Comparison of ENCODE assay signal across 12 cellular contexts in the genomic region with DNA sequence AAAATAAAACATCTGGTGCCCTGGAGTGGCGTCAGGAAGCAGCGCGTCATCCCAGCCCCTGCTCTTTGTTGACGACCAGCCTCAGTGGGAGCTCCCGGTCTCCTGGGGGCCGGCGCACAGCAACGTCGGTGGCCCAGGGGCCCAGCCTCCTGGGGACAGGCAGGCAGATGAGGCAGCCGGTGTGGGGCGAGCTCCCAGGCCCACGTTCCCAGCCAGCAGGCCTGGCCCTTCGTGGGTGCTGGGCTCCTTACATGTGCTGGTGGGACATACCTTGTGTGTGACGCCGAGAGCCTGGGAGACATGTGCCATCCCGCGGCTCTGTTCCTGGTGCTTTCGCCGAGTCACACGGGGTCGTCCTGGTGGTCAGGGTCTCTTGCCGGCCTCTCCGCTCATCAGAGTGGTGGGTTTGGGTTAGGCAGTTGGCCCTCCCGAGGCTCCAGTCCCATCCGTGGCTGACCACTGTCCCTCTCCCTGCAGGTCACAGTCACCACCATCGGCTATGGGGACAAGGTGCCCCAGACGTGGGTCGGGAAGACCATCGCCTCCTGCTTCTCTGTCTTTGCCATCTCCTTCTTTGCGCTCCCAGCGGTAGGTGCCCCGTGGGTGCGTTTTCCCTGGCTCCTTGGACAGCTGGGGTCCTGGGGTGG.
DNase-seq lines count a peak whose midpoint lies in the region; ATAC-seq and TF ChIP-seq lines count a peak whose summit lies in the region.
"Had no signal": no experiment of that assay in that cellular context is flagged by ENCODE, and none has a peak within 500 bp of the region (broad histone marks: within the 10 kb centered on the region; RNA-seq: fewer than 3 reads in every experiment).

No MANE protein-coding gene starts in this region.

- H3K23me2 ChIP-seq in H9 (ENCODE audit: insufficient read length, low read depth, low read length, poor library complexity, severe bottlenecking), result no peaks in the 10 kb centered on the region

- H3K56ac ChIP-seq in H9 (ENCODE audit: insufficient read length, low read depth, low read length), result no peak overlapping the region

- H2BK120ac ChIP-seq in H9 (ENCODE audit: low read depth, low read length, poor library complexity, severe bottlenecking), result no peak overlapping the region

- H3K4ac ChIP-seq in H9 (ENCODE audit: low read depth, low read length), result no peak overlapping the region

- no peak overlapping the region for H3T11ph ChIP-seq in H9 (ENCODE audit: low read length)

- H3K4me1 Mint-ChIP-seq in H9, result peaks cover 2 to 3% of the 10 kb centered on the region in 2 experiments; a peak in 1 of 4 replicates

- H3K9ac ChIP-seq in H9 (ENCODE audit: extremely low read depth, insufficient read length, low read length), result no peak overlapping the region
- H3K9ac ChIP-seq: parathyroid adenoma had no signal

- H2BK15ac ChIP-seq in H9 (ENCODE audit: low read depth, low read length), result no peak overlapping the region

- no peaks in the 10 kb centered on the region for H3K79me1 ChIP-seq in H9 (ENCODE audit: insufficient read depth, low read depth, low read length, poor library complexity, severe bottlenecking)

- H3K14ac ChIP-seq in H9 (ENCODE audit: insufficient read depth, low read length), result no peak overlapping the region

- H3K4me1 ChIP-seq in H9 (ENCODE audit: insufficient read depth, low read length) (no peaks in the 10 kb centered on the region), right cardiac atrium (ENCODE audit: control insufficient read depth, insufficient read depth, low read length) (no peaks in the 10 kb centered on the region), prostate gland (replicated peaks) (no peaks in the 10 kb centered on the region)
- H3K4me1 ChIP-seq: foreskin keratinocyte, parathyroid adenoma had no signal

- no peak for TF ChIP-seq POLR2A in prostate gland (IDR thresholded peaks at IDR 0.05)

- no peak overlapping the region for H4K5ac ChIP-seq in H9 (ENCODE audit: insufficient read length, low read depth, low read length)

- no CpG with 5 or more reads among the region's 33 CpGs for WGBS in H9 (ENCODE audit: extremely low coverage, insufficient read length, low lambda C conversion rate)
- 78% methylated on average over 33 of the region's 33 CpGs for WGBS in right cardiac atrium
- WGBS in prostate gland, result 91% methylated on average over 30 of the region's 33 CpGs

- no peak overlapping the region for H2BK20ac ChIP-seq in H9 (ENCODE audit: low read depth, low read length, poor library complexity, severe bottlenecking)

- H3K27me3 Mint-ChIP-seq in H9 (ENCODE audit: low read depth), result peaks cover 59% of the 10 kb centered on the region

- H3K18ac ChIP-seq in H9 (ENCODE audit: insufficient read length, low read depth, low read length), result no peak overlapping the region

- ATAC-seq in right cardiac atrium, result no peak
- ATAC-seq in HG03571 (IDR thresholded peaks at IDR 0.05; ENCODE audit: unreplicated experiment), result no peak
- ATAC-seq: activated CD8-positive, alpha-beta T cell treated with anti-CD3 and anti-CD28 coated beads, Interleukin-2, amount 10 ng/mL, durations not matched to agents 7 days and 5 days; foreskin keratinocyte had no signal

- intact Hi-C loops in right cardiac atrium (cut with DNase I) (no loop called here), prostate gland (cut with DNase I) (no loop called here)

- H3K27me3 ChIP-seq in H9 (ENCODE audit: insufficient read depth, low read length) (peaks cover 10% of the 10 kb centered on the region; the same call in 1 of the 2 replicates), right cardiac atrium (ENCODE audit: control insufficient read depth, insufficient read depth) (no peaks in the 10 kb centered on the region), prostate gland (replicated peaks; ENCODE audit: insufficient read depth) (no peaks in the 10 kb centered on the region)
- H3K27me3 ChIP-seq: foreskin keratinocyte had no signal

- H3K27ac ChIP-seq in H9 (ENCODE audit: insufficient read length, low read depth, low read length), result no peak overlapping the region
- H3K27ac ChIP-seq in right cardiac atrium (ENCODE audit: low read length), result no peak overlapping the region
- H3K27ac ChIP-seq in prostate gland, result no peak overlapping the region
- H3K27ac ChIP-seq: foreskin keratinocyte, parathyroid adenoma had no signal

- H3K36me3 Mint-ChIP-seq in H9 (ENCODE audit: insufficient read depth in 1 of 3, low read depth in 3 of 3), result no peaks in the 10 kb centered on the region

- no peak overlapping the region for H4K8ac ChIP-seq in H9 (replicated peaks; ENCODE audit: insufficient read length, low read depth, low read length)

- H3K4me3 Mint-ChIP-seq in H9, result no peak overlapping the region
- H3K4me3 Mint-ChIP-seq: activated CD8-positive, alpha-beta T cell treated with anti-CD3 and anti-CD28 coated beads, Interleukin-2, amount 10 ng/mL, durations not matched to agents 7 days and 5 days had no signal

- no peaks in the 10 kb centered on the region for H3K9me3 ChIP-seq in H9 (ENCODE audit: control insufficient read depth, low read depth, low read length)
- no peaks in the 10 kb centered on the region for H3K9me3 ChIP-seq in right cardiac atrium (ENCODE audit: control insufficient read depth, low read length)
- no peaks in the 10 kb centered on the region for H3K9me3 ChIP-seq in prostate gland

- H2BK12ac ChIP-seq in H9 (ENCODE audit: insufficient read length, low read depth, low read length), result no peak overlapping the region

- H3K4me2 ChIP-seq in H9 (ENCODE audit: insufficient read depth, insufficient read length, low read length), result no peak overlapping the region

- H3K36me3 ChIP-seq in prostate gland, result no peaks in the 10 kb centered on the region

- no peak overlapping the region for H2BK5ac ChIP-seq in H9 (ENCODE audit: insufficient read length, low read length)

- no peaks in the 10 kb centered on the region for H4K20me1 ChIP-seq in H9 (ENCODE audit: control insufficient read depth, insufficient read depth, insufficient read length)

- H3K23ac ChIP-seq in H9 (ENCODE audit: insufficient read length, low read depth, low read length), result no peak overlapping the region

- no peak overlapping the region for H2AFZ ChIP-seq in H9 (ENCODE audit: low read length)
- H2AFZ ChIP-seq: parathyroid adenoma had no signal

- H3K9me3 Mint-ChIP-seq in H9, result no peaks in the 10 kb centered on the region

- H2AK5ac ChIP-seq in H9 (ENCODE audit: insufficient read length, low read length), result no peak overlapping the region

- H3K4me3 ChIP-seq in right cardiac atrium (ENCODE audit: low read length) (no peak overlapping the region), prostate gland (no peak overlapping the region)

- H4K91ac ChIP-seq in H9 (ENCODE audit: insufficient read length, low read depth, low read length), result no peak overlapping the region

- DNase-seq in H9, result peak; percentile 24
- peak; percentile 33 for DNase-seq in activated CD8-positive, alpha-beta memory T cell treated with anti-CD3 and anti-CD28 coated beads for 24 hours
- DNase-seq in right cardiac atrium, result peak; percentile 6 to 46 (median 16)
- DNase-seq in stimulated activated CD8-positive, alpha-beta memory T cell treated with anti-CD3 and anti-CD28 coated beads, Interleukin-4, amount 100 ng/mL, for 48 hours, result peak; percentile 2
- DNase-seq in prostate gland (ENCODE audit: low spot score), result no peak
- DNase-seq in GOT3 (lab: John Stamatoyannopoulos, UW), result no peak
- DNase-seq: activated CD8-positive, alpha-beta T cell treated with anti-CD3 and anti-CD28 coated beads, Interleukin-2, amount 10 ng/mL, durations not matched to agents 7 days and 5 days; COR-L47; foreskin keratinocyte; NCI-H2081 had no signal

- H3K27ac Mint-ChIP-seq in H9, result no peak overlapping the region
- H3K27ac Mint-ChIP-seq: activated CD8-positive, alpha-beta T cell treated with anti-CD3 and anti-CD28 coated beads, Interleukin-2, amount 10 ng/mL, durations not matched to agents 7 days and 5 days had no signal

- no peaks in the 10 kb centered on the region for H3K79me2 ChIP-seq in H9 (ENCODE audit: insufficient read depth, low read length)
- H3K79me2 ChIP-seq: parathyroid adenoma had no signal

- no peak for TF ChIP-seq CTCF in H9 (conservative IDR thresholded peaks at IDR 0.05)
- TF ChIP-seq CTCF in prostate gland (IDR thresholded peaks at IDR 0.05), result no peak

Comparison
In these comparisons a context has a peak if more than half of its experiments do, and no peak if none do; other contexts are left out.
1. DNase-seq: peak in H9 (single experiment), activated CD8-positive, alpha-beta memory T cell treated with anti-CD3 and anti-CD28 coated beads for 24 hours (single experiment), right cardiac atrium (3 of 3) and stimulated activated CD8-positive, alpha-beta memory T cell treated with anti-CD3 and anti-CD28 coated beads, Interleukin-4, amount 100 ng/mL, for 48 hours (single experiment); none in prostate gland (single experiment) and GOT3 (single experiment).